ENCODE assay signal across 15 cellular contexts in the genomic region with DNA sequence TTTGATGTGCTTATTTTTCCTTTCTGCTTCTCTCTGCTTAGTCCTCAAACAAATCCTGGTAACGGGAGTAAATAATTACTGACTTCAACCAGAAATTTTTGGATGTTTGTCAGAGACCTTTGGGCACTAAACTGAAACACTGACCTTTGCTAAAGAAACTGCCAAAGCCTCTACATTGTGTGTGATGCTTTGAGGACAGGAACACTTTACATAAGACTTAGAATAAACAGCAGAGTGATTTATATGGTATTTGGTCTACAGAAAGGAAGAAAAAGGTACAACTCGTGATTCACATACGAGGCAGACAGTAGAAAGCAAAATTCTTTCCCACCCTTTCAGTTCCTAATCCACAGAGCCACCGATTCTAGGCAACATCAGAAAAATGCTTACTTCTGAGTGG. TPM values are rescaled to one million over a fixed set of nuclear protein-coding genes. Genes with fewer than 3 reads are reported as not detected.
DNase-seq lines count a peak whose midpoint lies in the region; ATAC-seq, FAIRE-seq and TF ChIP-seq lines count a peak whose summit lies in the region.
"Had no signal": no experiment of that assay in that cellular context is flagged by ENCODE, and none has a peak within 500 bp of the region (broad histone marks: within the 10 kb centered on the region; RNA-seq: fewer than 3 reads in every experiment).

No MANE protein-coding gene starts in this region.

- intact Hi-C loops in heart right ventricle (cut with DNase I) (loop anchor here in 4 of 10 donors (5.0 to 10.0 kb wide), 4 partner anchors 42 to 79 kb away; no protein-coding TSS in a partner anchor), Right ventricle myocardium inferior (cut with DNase I) (no loop called here), kidney (cut with DNase I) (no loop called here), Calu3 (cut with micrococcal nuclease; ENCODE audit: unreplicated experiment) (no loop called here)

- H3K9ac ChIP-seq in kidney (ENCODE audit: low read length in 2 of 2): peak overlapping the region in 1 of 2 donors; percentile 20
- H3K9ac ChIP-seq in rectal smooth muscle tissue (ENCODE audit: low read length): no peak overlapping the region

- peak; percentile 25 for FAIRE-seq in kidney (lab: Jason Lieb, UNC)
- FAIRE-seq: G401.6 had no signal

- ATAC-seq in heart right ventricle (no peak), Right ventricle myocardium inferior (no peak)
- ATAC-seq: stimulated activated naive B cell treated with anti-CD40 and anti-IgM and Interleukin-4, amounts not matched to agents 10 μg/mL and 1 μg/mL and 100 μg/mL, for 72 hours had no signal

- H3K4me3 ChIP-seq in heart right ventricle (no peak overlapping the region), kidney (ENCODE audit: low read length in 2 of 2) (no peak overlapping the region), rectal smooth muscle tissue (ENCODE audit: low read length) (no peak overlapping the region), H7 (ENCODE audit: insufficient read depth, low read depth, low read length) (no peak overlapping the region)
- H3K4me3 ChIP-seq: SK-N-MC had no signal

- no peaks in the 10 kb centered on the region for H3K36me3 ChIP-seq in heart right ventricle
- no peaks in the 10 kb centered on the region for H3K36me3 ChIP-seq in kidney (ENCODE audit: control insufficient read depth in 1 of 2, insufficient read depth in 2 of 2, low read length in 2 of 2)
- H3K36me3 ChIP-seq in rectal smooth muscle tissue (ENCODE audit: control insufficient read depth, insufficient read depth, low read length): no peaks in the 10 kb centered on the region
- no peaks in the 10 kb centered on the region for H3K36me3 ChIP-seq in H7 (replicated peaks; ENCODE audit: control insufficient read depth, insufficient read depth, low read length)

- H3K36me3 Mint-ChIP-seq in Calu3 (ENCODE audit: insufficient read depth, unreplicated experiment): no peaks in the 10 kb centered on the region
- no peaks in the 10 kb centered on the region for H3K36me3 Mint-ChIP-seq in activated CD4-positive, alpha-beta memory T cell treated with anti-CD3 and anti-CD28 coated beads, Interleukin-2, amount 10 ng/mL, durations not matched to agents 7 days and 5 days (ENCODE audit: low read depth)
- H3K36me3 Mint-ChIP-seq: stimulated activated naive B cell treated with anti-CD40 and anti-IgM and Interleukin-4, amounts not matched to agents 10 μg/mL and 1 μg/mL and 100 μg/mL, for 72 hours had no signal

- DNase-seq in heart right ventricle (no peak), Right ventricle myocardium inferior (ENCODE audit: missing footprints) (no peak), kidney (no peak), Calu3 (no peak), H7 (no peak)
- DNase-seq in activated CD8-positive, alpha-beta memory T cell treated with anti-CD3 and anti-CD28 coated beads, Interleukin-2, amount 50 U/mL, for 4 hours: no peak
- DNase-seq in activated CD4-positive, alpha-beta memory T cell treated with anti-CD3 and anti-CD28 coated beads, Interleukin-2, amount 10 ng/mL, durations not matched to agents 7 days and 5 days: no peak
- DNase-seq: activated naive CD4-positive, alpha-beta T cell treated with anti-CD3 and anti-CD28 coated beads for 36 hours; NCI-H1092 treated with DMSO at 0.1 percent for 48 hours; NCI-H446; stimulated activated naive B cell treated with anti-CD40 and anti-IgM and Interleukin-4, amounts not matched to agents 10 μg/mL and 1 μg/mL and 100 μg/mL, for 72 hours had no signal

- no peak for TF ChIP-seq CTCF in heart right ventricle (IDR thresholded peaks at IDR 0.05)
- no peak for TF ChIP-seq CTCF in kidney (IDR thresholded peaks at IDR 0.05; ENCODE audit: borderline replicate concordance, extremely low read depth, insufficient read depth)
- no peak for TF ChIP-seq CTCF in Calu3 (IDR thresholded peaks at IDR 0.05; ENCODE audit: unreplicated experiment)

- peaks cover 47% of the 10 kb centered on the region for H3K4me1 Mint-ChIP-seq in Calu3 (ENCODE audit: low read depth, unreplicated experiment)
- peaks cover 3% of the 10 kb centered on the region for H3K4me1 Mint-ChIP-seq in activated CD4-positive, alpha-beta memory T cell treated with anti-CD3 and anti-CD28 coated beads, Interleukin-2, amount 10 ng/mL, durations not matched to agents 7 days and 5 days

- no peaks in the 10 kb centered on the region for H3K27me3 ChIP-seq in heart right ventricle
- H3K27me3 ChIP-seq in rectal smooth muscle tissue (ENCODE audit: control insufficient read depth, insufficient read depth, low read length): no peaks in the 10 kb centered on the region
- H3K27me3 ChIP-seq in H7 (ENCODE audit: control insufficient read depth, insufficient read depth, low read length): no peaks in the 10 kb centered on the region

- H3K4me1 ChIP-seq in heart right ventricle: peaks cover 15 to 72% (median 53%) of the 10 kb centered on the region in 9 donors
- H3K4me1 ChIP-seq in kidney (ENCODE audit: control insufficient read depth in 1 of 2, insufficient read depth in 1 of 2, low read depth in 1 of 2, low read length in 2 of 2): peaks cover 24 to 44% of the 10 kb centered on the region in 2 donors
- H3K4me1 ChIP-seq in rectal smooth muscle tissue (ENCODE audit: control insufficient read depth, insufficient read depth, low read length): peaks cover 36% of the 10 kb centered on the region

- no TSS peak for BruUV-seq in Calu3 (replicated peaks; lab: Mats Ljungman, UMichigan)

- H3K27ac Mint-ChIP-seq in Calu3 (ENCODE audit: unreplicated experiment): no peak overlapping the region
- no peak overlapping the region for H3K27ac Mint-ChIP-seq in activated CD4-positive, alpha-beta memory T cell treated with anti-CD3 and anti-CD28 coated beads, Interleukin-2, amount 10 ng/mL, durations not matched to agents 7 days and 5 days
- H3K27ac Mint-ChIP-seq: activated naive CD4-positive, alpha-beta T cell treated with anti-CD3 and anti-CD28 coated beads for 36 hours; stimulated activated naive B cell treated with anti-CD40 and anti-IgM and Interleukin-4, amounts not matched to agents 10 μg/mL and 1 μg/mL and 100 μg/mL, for 72 hours had no signal

- POLR2A ChIA-PET in activated CD4-positive, alpha-beta memory T cell treated with anti-CD3 and anti-CD28 coated beads, Interleukin-2, amount 10 ng/mL, durations not matched to agents 7 days and 5 days (lab: Charles Lee): no interaction called here

- no peaks in the 10 kb centered on the region for H3K9me3 Mint-ChIP-seq in Calu3 (ENCODE audit: low read depth, unreplicated experiment)
- H3K9me3 Mint-ChIP-seq in activated CD4-positive, alpha-beta memory T cell treated with anti-CD3 and anti-CD28 coated beads, Interleukin-2, amount 10 ng/mL, durations not matched to agents 7 days and 5 days: no peaks in the 10 kb centered on the region
- H3K9me3 Mint-ChIP-seq: activated naive CD4-positive, alpha-beta T cell treated with anti-CD3 and anti-CD28 coated beads for 36 hours; stimulated activated naive B cell treated with anti-CD40 and anti-IgM and Interleukin-4, amounts not matched to agents 10 μg/mL and 1 μg/mL and 100 μg/mL, for 72 hours had no signal

- no peaks in the 10 kb centered on the region for H3K27me3 Mint-ChIP-seq in Calu3 (ENCODE audit: unreplicated experiment)
- peaks cover 11% of the 10 kb centered on the region for H3K27me3 Mint-ChIP-seq in activated CD4-positive, alpha-beta memory T cell treated with anti-CD3 and anti-CD28 coated beads, Interleukin-2, amount 10 ng/mL, durations not matched to agents 7 days and 5 days
- H3K27me3 Mint-ChIP-seq: stimulated activated naive B cell treated with anti-CD40 and anti-IgM and Interleukin-4, amounts not matched to agents 10 μg/mL and 1 μg/mL and 100 μg/mL, for 72 hours had no signal

- CTCF ChIA-PET in Calu3 (lab: Charles Lee): no interaction called here
- CTCF ChIA-PET in activated CD4-positive, alpha-beta memory T cell treated with anti-CD3 and anti-CD28 coated beads, Interleukin-2, amount 10 ng/mL, durations not matched to agents 7 days and 5 days (lab: Charles Lee): no interaction called here

- no peak overlapping the region for H3K4me3 Mint-ChIP-seq in Calu3 (ENCODE audit: low read depth, unreplicated experiment)
- H3K4me3 Mint-ChIP-seq in activated CD4-positive, alpha-beta memory T cell treated with anti-CD3 and anti-CD28 coated beads, Interleukin-2, amount 10 ng/mL, durations not matched to agents 7 days and 5 days: no peak overlapping the region
- H3K4me3 Mint-ChIP-seq: activated naive CD4-positive, alpha-beta T cell treated with anti-CD3 and anti-CD28 coated beads for 36 hours; stimulated activated naive B cell treated with anti-CD40 and anti-IgM and Interleukin-4, amounts not matched to agents 10 μg/mL and 1 μg/mL and 100 μg/mL, for 72 hours had no signal

- H3K27ac ChIP-seq in heart right ventricle: peak overlapping the region; percentile 28 to 85 (median 77)
- peak overlapping the region; percentile 90 to 93 for H3K27ac ChIP-seq in kidney (ENCODE audit: low read depth in 2 of 2, low read length in 2 of 2)
- peak overlapping the region; percentile 56 for H3K27ac ChIP-seq in rectal smooth muscle tissue (ENCODE audit: low read depth, low read length)
- H3K27ac ChIP-seq: epithelial cell of prostate, SK-N-MC had no signal

- no peaks in the 10 kb centered on the region for H3K9me3 ChIP-seq in heart right ventricle
- no peaks in the 10 kb centered on the region for H3K9me3 ChIP-seq in kidney (ENCODE audit: control insufficient read depth in 1 of 2, low read length in 2 of 2)

- 34 to 38% methylated on average over 4 of the region's 4 CpGs for WGBS in heart right ventricle, 2 donors

RNA-seq across cellular contexts. Expression of gene SLC16A12, which starts 59.8 kb away (rescaled TPM):
- total RNA-seq in heart right ventricle (1 to 10 TPM; 1.8 to 3.6 (median 2.8) TPM), Right ventricle myocardium inferior (1.1 TPM), kidney (38.8 TPM), Calu3 (2022) (1.0 and 1.2 TPM in 2 replicates)
- polyA plus RNA-seq in heart right ventricle (1 to 10 TPM; 1.9 to 2.3 TPM), kidney (ENCODE audit: insufficient read depth, low read depth, low replicate concordance) (19.0 TPM)
- not detected for total RNA-seq in activated CD4-positive, alpha-beta memory T cell treated with anti-CD3 and anti-CD28 coated beads, Interleukin-2, amount 10 ng/mL, durations not matched to agents 7 days and 5 days
- total RNA-seq in H7 (2014; rRNA removed; shearing (Covaris generic)): 4.1 and 5.4 TPM in 2 replicates
- total RNA-seq: activated naive CD4-positive, alpha-beta T cell treated with anti-CD3 and anti-CD28 coated beads for 36 hours had no signal
